In the genomic region with DNA sequence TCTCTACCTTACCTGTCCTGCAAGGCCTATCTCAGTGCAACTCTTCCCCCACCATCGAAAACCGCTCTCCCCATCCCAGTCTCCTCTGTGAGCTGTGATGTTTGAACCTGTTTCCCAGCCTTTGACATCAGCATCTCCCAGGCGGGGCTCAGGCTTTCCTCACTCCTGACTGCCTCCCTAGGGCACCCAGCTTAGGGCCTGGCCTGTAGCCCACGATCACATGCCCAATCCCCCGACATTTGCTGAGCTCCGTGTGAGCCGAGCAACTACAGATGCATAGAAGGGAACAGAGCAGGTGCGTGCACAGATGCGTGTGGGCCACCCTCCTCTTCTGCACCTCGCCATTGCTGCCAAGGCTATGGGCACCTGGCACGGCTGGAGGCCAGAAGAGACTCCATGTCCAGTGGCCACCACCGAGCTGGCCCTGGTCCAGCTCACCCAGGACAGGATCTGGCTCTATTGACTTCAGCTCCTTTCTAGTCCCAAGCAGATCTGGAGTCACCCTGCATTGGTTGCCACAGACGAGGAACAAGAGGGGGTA, we compare ENCODE assay signal across 1 cellular context.
TF ChIP-seq lines count a peak whose summit lies in the region.

No MANE protein-coding gene starts in this region.

TF ChIP-seq in H1, 55 proteins besides CTCF, POLR2A, EP300 and RAD21:
- TF ChIP-seq ZNF274 (IDR thresholded peaks at IDR 0.05; ENCODE audit: borderline replicate concordance, extremely low read depth, low read length) (no peak), RFX5 (IDR thresholded peaks at IDR 0.05; ENCODE audit: borderline replicate concordance, low read depth, low read length) (no peak), FOSL1 (IDR thresholded peaks at IDR 0.05; ENCODE audit: insufficient read depth, low read depth, low read length) (no peak), CBX5 (IDR thresholded peaks at IDR 0.05; ENCODE audit: low read depth, low read length) (no peak), TBP (IDR thresholded peaks at IDR 0.05; ENCODE audit: low read depth, low read length) (no peak), POLR2AphosphoS5 (IDR thresholded peaks at IDR 0.05; ENCODE audit: low read depth, low read length) (no peak), SIRT6 (IDR thresholded peaks at IDR 0.05; ENCODE audit: low read length) (no peak), RBBP5 (IDR thresholded peaks at IDR 0.05; ENCODE audit: borderline replicate concordance, low read depth, low read length) (no peak), HDAC2 (IDR thresholded peaks at IDR 0.05; ENCODE audit: borderline replicate concordance in 1 of 2, low read depth in 2 of 2, low read length in 2 of 2) (no peak), CTBP2 (IDR thresholded peaks at IDR 0.05; ENCODE audit: borderline replicate concordance, insufficient read depth, insufficient read length, low read length) (no peak), TEAD4 (IDR thresholded peaks at IDR 0.05; ENCODE audit: low read depth, low read length) (no peak), JUND (IDR thresholded peaks at IDR 0.05; ENCODE audit: low read length) (no peak), TAF1 (IDR thresholded peaks at IDR 0.05; ENCODE audit: low read depth, low read length) (no peak)
